Comparison of ENCODE assay signal across 8 cellular contexts in the genomic region with DNA sequence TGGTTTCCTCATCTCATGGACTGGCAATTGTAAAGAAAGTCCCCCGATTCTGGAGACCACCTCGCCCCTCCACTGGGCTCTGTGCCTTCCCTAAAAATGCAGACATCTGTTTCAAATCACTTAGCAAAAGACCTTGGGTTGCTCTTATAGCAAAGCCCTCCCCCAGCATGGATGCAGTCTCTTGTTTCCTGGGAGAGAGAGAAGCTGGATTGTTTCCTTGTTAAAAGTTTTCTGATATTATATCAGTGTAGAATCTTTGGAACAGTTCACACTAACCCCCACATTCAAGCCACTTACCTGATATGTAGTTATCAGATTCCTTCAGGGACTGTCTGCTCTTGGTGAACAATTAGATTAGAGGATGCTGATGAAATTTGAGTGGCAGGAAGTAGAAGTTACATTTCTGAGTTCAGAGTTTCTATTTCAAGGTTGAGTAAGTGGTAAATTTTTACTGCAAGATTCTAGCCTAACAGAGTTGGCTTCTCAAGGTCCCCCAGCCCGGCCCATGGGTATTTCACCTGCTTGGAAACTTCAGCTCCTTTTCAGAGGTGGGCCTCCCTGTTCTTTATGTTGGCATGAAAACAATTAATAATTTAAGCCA. TPM values are rescaled to one million over a fixed set of nuclear protein-coding genes. Genes with fewer than 3 reads are reported as not detected.
DNase-seq lines count a peak whose midpoint lies in the region; ATAC-seq and TF ChIP-seq lines count a peak whose summit lies in the region.
"Had no signal": no experiment of that assay in that cellular context is flagged by ENCODE, and none has a peak within 500 bp of the region (broad histone marks: within the 10 kb centered on the region; RNA-seq: fewer than 3 reads in every experiment).

No MANE protein-coding gene starts in this region.

- no peaks in the 10 kb centered on the region for H3K27me3 Mint-ChIP-seq in T-helper 17 cell
- H3K27me3 Mint-ChIP-seq in naive thymus-derived CD8-positive, alpha-beta T cell: no peaks in the 10 kb centered on the region

- POLR2A ChIA-PET in naive thymus-derived CD8-positive, alpha-beta T cell (lab: Charles Lee): interaction anchor here (2.0 kb wide), 1 partner anchor 55 kb away, joined by 9 read pairs; no protein-coding TSS in a partner anchor

- DNase-seq in T-helper 17 cell (no peak), D341Med (ENCODE audit: low spot score) (no peak), SW 1271 (lab: John Stamatoyannopoulos, UW) (no peak)
- DNase-seq in naive thymus-derived CD8-positive, alpha-beta T cell: peak in 1 of 10 donors; percentile 6

- H3K4me1 Mint-ChIP-seq in T-helper 17 cell: peaks cover 54% of the 10 kb centered on the region
- peaks cover 37 to 75% (median 61%) of the 10 kb centered on the region in 4 donors for H3K4me1 Mint-ChIP-seq in naive thymus-derived CD8-positive, alpha-beta T cell

- peak overlapping the region; percentile 96 for H3K27ac Mint-ChIP-seq in T-helper 17 cell
- peak overlapping the region; percentile 16 to 96 (median 70) for H3K27ac Mint-ChIP-seq in naive thymus-derived CD8-positive, alpha-beta T cell

- TF ChIP-seq POLR2A in GM18505 (IDR thresholded peaks at IDR 0.05; ENCODE audit: borderline replicate concordance, extremely low read depth, insufficient read depth, insufficient read length): peak; percentile 19

- H3K4me3 Mint-ChIP-seq in T-helper 17 cell: no peak overlapping the region
- peak overlapping the region in 3 of 10 donors; percentile 2 to 27 (median 14) for H3K4me3 Mint-ChIP-seq in naive thymus-derived CD8-positive, alpha-beta T cell

- H3K36me3 Mint-ChIP-seq in T-helper 17 cell (ENCODE audit: low read depth): no peaks in the 10 kb centered on the region
- peaks cover 0 to 5% (median 0%) of the 10 kb centered on the region in 3 donors for H3K36me3 Mint-ChIP-seq in naive thymus-derived CD8-positive, alpha-beta T cell

- peaks cover 0 to 1% (median 0%) of the 10 kb centered on the region in 9 donors for H3K9me3 Mint-ChIP-seq in naive thymus-derived CD8-positive, alpha-beta T cell

- no peaks in the 10 kb centered on the region for H3K9me3 ChIP-seq in T-helper 17 cell (ENCODE audit: control insufficient read depth, low read length, poor library complexity, severe bottlenecking)
- H3K9me3 ChIP-seq: gastroesophageal sphincter had no signal

- ATAC-seq in GM18505 (IDR thresholded peaks at IDR 0.05; ENCODE audit: unreplicated experiment) (no peak), GM21737 (IDR thresholded peaks at IDR 0.05; ENCODE audit: unreplicated experiment) (peak; percentile 28), T-helper 17 cell (no peak), GM19328 (IDR thresholded peaks at IDR 0.05; ENCODE audit: unreplicated experiment) (no peak)
- ATAC-seq in naive thymus-derived CD8-positive, alpha-beta T cell: no peak
- ATAC-seq: gastroesophageal sphincter had no signal

RNA-seq across cellular contexts. Expression of a gene that starts 56.4 kb away (rescaled TPM):
- 10 to 100 TPM; 26.5 to 30.6 TPM for total RNA-seq in T-helper 17 cell
- total RNA-seq in naive thymus-derived CD8-positive, alpha-beta T cell: 1 to 10 TPM; 8.9 to 9.4 TPM
- 1 to 10 TPM; 2.9 to 4.1 (median 3.0) TPM for polyA plus RNA-seq in naive thymus-derived CD8-positive, alpha-beta T cell
